Comparison of ENCODE assay signal across 2 cellular contexts in genomic region chr6:95185874-95186273, GRCh38.
TF ChIP-seq lines count a peak whose summit lies in the region.

No MANE protein-coding gene starts in this region.

TF ChIP-seq in SK-N-SH, 30 proteins besides CTCF, POLR2A, EP300 and RAD21 (continued from another document):
- no peak for TF ChIP-seq ZBTB33 (IDR thresholded peaks at IDR 0.05; ENCODE audit: borderline replicate concordance, low read depth)
- no peak for TF ChIP-seq RXRA (IDR thresholded peaks at IDR 0.05; ENCODE audit: borderline replicate concordance, low read depth)
- no peak for TF ChIP-seq RFX5 (IDR thresholded peaks at IDR 0.05; ENCODE audit: low read length)
- no peak for TF ChIP-seq GATA2 (CRISPR knock-in tag; IDR thresholded peaks at IDR 0.05)
TF ChIP-seq in SK-N-SH: peak in this region for 0.

TF ChIP-seq in SK-N-SH treated with all-trans-retinoic acid at 6 μM for 48 hours, 23 proteins besides CTCF, POLR2A, EP300 and RAD21 (continued from another document):
- TF ChIP-seq POU6F1 (CRISPR knock-in tag; IDR thresholded peaks at IDR 0.05; ENCODE audit: borderline replicate concordance, low read depth), result no peak
- no peak for TF ChIP-seq PATZ1 (CRISPR knock-in tag; IDR thresholded peaks at IDR 0.05; ENCODE audit: borderline replicate concordance)
- TF ChIP-seq GLIS3 (CRISPR knock-in tag; IDR thresholded peaks at IDR 0.05), result no peak
- no peak for TF ChIP-seq TOX (CRISPR knock-in tag; IDR thresholded peaks at IDR 0.05; ENCODE audit: borderline replicate concordance)
- no peak for TF ChIP-seq OSR1 (CRISPR knock-in tag; IDR thresholded peaks at IDR 0.05)
- no peak for TF ChIP-seq ZNF70 (CRISPR knock-in tag; IDR thresholded peaks at IDR 0.05)
- no peak for TF ChIP-seq CREB5 (CRISPR knock-in tag; IDR thresholded peaks at IDR 0.05; ENCODE audit: low read depth)
- no peak for TF ChIP-seq BACH2 (CRISPR knock-in tag; IDR thresholded peaks at IDR 0.05; ENCODE audit: borderline replicate concordance)
- no peak for TF ChIP-seq ISL1 (CRISPR knock-in tag; IDR thresholded peaks at IDR 0.05)
- no peak for TF ChIP-seq PPARA (CRISPR knock-in tag; IDR thresholded peaks at IDR 0.05; ENCODE audit: borderline replicate concordance)
TF ChIP-seq in SK-N-SH treated with all-trans-retinoic acid at 6 μM for 48 hours: peak in this region for 0.
